In genomic region chr22:37330200-37331033, GRCh38 we compare ENCODE assay signal across 8 cellular contexts. TPM values are rescaled to one million over a fixed set of nuclear protein-coding genes. Genes with fewer than 3 reads are reported as not detected.
DNase-seq lines count a peak whose midpoint lies in the region; ATAC-seq and TF ChIP-seq lines count a peak whose summit lies in the region.

No MANE protein-coding gene starts in this region.

- ATAC-seq in left cardiac atrium (no peak), HG03520 (IDR thresholded peaks at IDR 0.05; ENCODE audit: unreplicated experiment) (no peak), HG02981 (IDR thresholded peaks at IDR 0.05; ENCODE audit: unreplicated experiment) (no peak)
- ATAC-seq in stimulated activated naive CD8-positive, alpha-beta T cell treated with anti-CD3 and anti-CD28 coated beads, Interleukin-15, Interleukin-2, amounts not matched to agents 100 U/mL and 50 U/mL, for 24 hours = peak; percentile 48

- no peaks in the 10 kb centered on the region for H3K9me3 ChIP-seq in cardiac muscle cell (ENCODE audit: low read depth)
- no peaks in the 10 kb centered on the region for H3K9me3 ChIP-seq in WERI-Rb-1 (ENCODE audit: severe bottlenecking)

- DNase-seq in cardiac muscle cell (ENCODE audit: low read depth in 1 of 2, low spot score in 1 of 2) = peak; percentile 90 to 92
- DNase-seq in left cardiac atrium = no peak
- peak; percentile 76 for DNase-seq in NCI-H1436 treated with DMSO at 0.1 percent for 48 hours (lab: John Stamatoyannopoulos, UW)
- peak; percentile 85 for DNase-seq in WERI-Rb-1
- peak; percentile 79 for DNase-seq in germinal center (ENCODE audit: low spot score)
- DNase-seq in stimulated activated naive CD8-positive, alpha-beta T cell treated with anti-CD3 and anti-CD28 coated beads, Interleukin-15, Interleukin-2, amounts not matched to agents 100 U/mL and 50 U/mL, for 24 hours = peak; percentile 64

- H3K27me3 ChIP-seq in cardiac muscle cell (peaks cover 79% of the 10 kb centered on the region), WERI-Rb-1 (ENCODE audit: insufficient read depth, low read depth, severe bottlenecking) (no peaks in the 10 kb centered on the region)

- peaks cover 2% of the 10 kb centered on the region for H3K4me1 ChIP-seq in cardiac muscle cell (ENCODE audit: low read depth)

- no peaks in the 10 kb centered on the region for H3K36me3 ChIP-seq in cardiac muscle cell
- no peaks in the 10 kb centered on the region for H3K36me3 ChIP-seq in WERI-Rb-1

- H3K27ac ChIP-seq in cardiac muscle cell (no peak overlapping the region), WERI-Rb-1 (no peak overlapping the region)

- intact Hi-C loops in left cardiac atrium (cut with DNase I) = no loop called here

- no peak overlapping the region for H3K4me3 ChIP-seq in cardiac muscle cell
- no peak overlapping the region for H3K4me3 ChIP-seq in WERI-Rb-1 (ENCODE audit: low read depth, low read length)

- TF ChIP-seq CTCF in cardiac muscle cell (IDR thresholded peaks at IDR 0.05; ENCODE audit: low read depth, low read length) = peak; percentile 30
- TF ChIP-seq CTCF in WERI-Rb-1 (IDR thresholded peaks at IDR 0.05; ENCODE audit: low read depth, low read length) = peak; percentile 62

RNA-seq across cellular contexts. Expression of gene CYTH4, which starts 48.1 kb away (rescaled TPM):
- total RNA-seq in cardiac muscle cell (not detected in 2 replicates), left cardiac atrium (10 to 100 TPM; 12.7 to 15.3 TPM)
- not detected in 2 replicates for polyA plus RNA-seq in cardiac muscle cell

Comparison
In these comparisons a context has a peak if more than half of its experiments do, and no peak if none do; other contexts are left out.
1. RNA of gene CYTH4, which starts 48.1 kb away (total RNA-seq): 12.7 to 15.3 TPM in left cardiac atrium; not detected in cardiac muscle cell; every median in the first group is over 10 times any median in the second.